In genomic region chr3:158770254-158771017, GRCh38 we compare ENCODE assay signal across 14 cellular contexts. TPM values are rescaled to one million over a fixed set of nuclear protein-coding genes. Genes with fewer than 3 reads are reported as not detected.
DNase-seq lines count a peak whose midpoint lies in the region; ATAC-seq, FAIRE-seq and TF ChIP-seq lines count a peak whose summit lies in the region.
"Had no signal": no experiment of that assay in that cellular context is flagged by ENCODE, and none has a peak within 500 bp of the region (broad histone marks: within the 10 kb centered on the region; RNA-seq: fewer than 3 reads in every experiment).

No MANE protein-coding gene starts in this region.

- TF ChIP-seq EP300 in upper lobe of left lung (IDR thresholded peaks at IDR 0.05), result no peak

- H3K9ac ChIP-seq in astrocyte (ENCODE audit: low read length), result peak overlapping the region; percentile 68

- H4K20me1 ChIP-seq in astrocyte (ENCODE audit: insufficient read depth, low read length), result no peaks in the 10 kb centered on the region
- H4K20me1 ChIP-seq in hepatocyte (ENCODE audit: insufficient read depth, poor library complexity, severe bottlenecking), result no peaks in the 10 kb centered on the region

- TF ChIP-seq CTCF in heart left ventricle (IDR thresholded peaks at IDR 0.05) (no peak), astrocyte (IDR thresholded peaks at IDR 0.05; ENCODE audit: insufficient read depth, low read depth, low read length) (no peak), hepatocyte (IDR thresholded peaks at IDR 0.05; ENCODE audit: poor library complexity) (no peak), upper lobe of left lung (IDR thresholded peaks at IDR 0.05) (no peak)

- CTCF ChIA-PET in activated naive CD4-positive, alpha-beta T cell treated with anti-CD3 and anti-CD28 coated beads for 36 hours (lab: Charles Lee), result interaction anchor here (1.0 kb wide), 1 partner anchor 21 kb away, joined by 3 read pairs; no protein-coding TSS in a partner anchor

- peaks cover 0 to 52% (median 31%) of the 10 kb centered on the region in 12 donors for H3K4me1 ChIP-seq in heart left ventricle
- peaks cover 35% of the 10 kb centered on the region for H3K4me1 ChIP-seq in astrocyte (ENCODE audit: insufficient read depth, low read length)
- H3K4me1 ChIP-seq in hepatocyte (ENCODE audit: insufficient read depth), result peaks cover 45% of the 10 kb centered on the region
- H3K4me1 ChIP-seq in upper lobe of left lung, result peaks cover 39 to 55% (median 48%) of the 10 kb centered on the region in 4 donors

- H3K4me3 ChIP-seq in heart left ventricle (no peak overlapping the region), astrocyte (ENCODE audit: insufficient read depth, low read depth, low read length) (no peak overlapping the region), hepatocyte (no peak overlapping the region), upper lobe of left lung (no peak overlapping the region)

- TF ChIP-seq POLR2A in heart left ventricle (IDR thresholded peaks at IDR 0.05) (no peak), upper lobe of left lung (IDR thresholded peaks at IDR 0.05) (no peak)

- H3K9me3 ChIP-seq in heart left ventricle (no peaks in the 10 kb centered on the region), astrocyte (ENCODE audit: insufficient read depth, low read depth, low read length) (no peaks in the 10 kb centered on the region), hepatocyte (ENCODE audit: low read depth) (no peaks in the 10 kb centered on the region), upper lobe of left lung (no peaks in the 10 kb centered on the region)

- ATAC-seq in heart left ventricle, result no peak
- no peak for ATAC-seq in Right ventricle myocardium superior (ENCODE audit: poor library complexity)
- ATAC-seq in upper lobe of left lung (ENCODE audit: low FRiP score in 2 of 2), result no peak
- ATAC-seq in GM19324 (IDR thresholded peaks at IDR 0.05; ENCODE audit: low FRiP score, unreplicated experiment), result no peak

- H3K27me3 ChIP-seq in heart left ventricle (no peaks in the 10 kb centered on the region), astrocyte (ENCODE audit: insufficient read depth, low read length) (no peaks in the 10 kb centered on the region), hepatocyte (no peaks in the 10 kb centered on the region), upper lobe of left lung (no peaks in the 10 kb centered on the region)

- peak overlapping the region; percentile 63 for H3K27ac Mint-ChIP-seq in astrocyte (ENCODE audit: unreplicated experiment)
- no peak overlapping the region for H3K27ac Mint-ChIP-seq in activated naive CD4-positive, alpha-beta T cell treated with anti-CD3 and anti-CD28 coated beads for 36 hours

- H3K4me2 ChIP-seq in astrocyte (ENCODE audit: low read length), result peak overlapping the region; percentile 76
- peak overlapping the region; percentile 44 for H3K4me2 ChIP-seq in hepatocyte

- no peaks in the 10 kb centered on the region for H3K9me2 ChIP-seq in hepatocyte (replicated peaks; ENCODE audit: insufficient read depth)

- no peak for FAIRE-seq in astrocyte (lab: Jason Lieb, UNC)

- DNase-seq in heart left ventricle, result no peak
- DNase-seq in Right ventricle myocardium superior, result no peak
- DNase-seq in astrocyte (ENCODE audit: low read depth), result peak; percentile 85
- no peak for DNase-seq in hepatocyte (ENCODE audit: low spot score)
- no peak for DNase-seq in upper lobe of left lung
- DNase-seq in NCI-H1436 (lab: John Stamatoyannopoulos, UW), result no peak
- no peak for DNase-seq in activated naive CD4-positive, alpha-beta T cell treated with anti-CD3 and anti-CD28 coated beads for 36 hours
- DNase-seq: activated CD4-positive, alpha-beta T cell treated with anti-CD3 and anti-CD28 coated beads for 4 hours; activated gamma-delta T cell treated with Interleukin-2 at 50 U/mL for 16 hours; kidney glomerular epithelial cell; NCI-H1417 treated with DMSO at 0.1 percent for 48 hours; retina; SHP77 treated with DMSO at 0.1 percent for 48 hours had no signal

- H3K9me3 Mint-ChIP-seq in astrocyte (ENCODE audit: unreplicated experiment), result no peaks in the 10 kb centered on the region
- H3K9me3 Mint-ChIP-seq in activated naive CD4-positive, alpha-beta T cell treated with anti-CD3 and anti-CD28 coated beads for 36 hours, result no peaks in the 10 kb centered on the region

- peaks cover 29% of the 10 kb centered on the region for H3K4me1 Mint-ChIP-seq in astrocyte (ENCODE audit: low read depth, unreplicated experiment)
- H3K4me1 Mint-ChIP-seq in activated naive CD4-positive, alpha-beta T cell treated with anti-CD3 and anti-CD28 coated beads for 36 hours (ENCODE audit: low read depth), result no peaks in the 10 kb centered on the region

- peaks cover 4% of the 10 kb centered on the region for H3K27me3 Mint-ChIP-seq in astrocyte (ENCODE audit: low read depth, unreplicated experiment)
- H3K27me3 Mint-ChIP-seq in activated naive CD4-positive, alpha-beta T cell treated with anti-CD3 and anti-CD28 coated beads for 36 hours (ENCODE audit: low read depth), result no peaks in the 10 kb centered on the region

- H3K36me3 ChIP-seq in heart left ventricle (no peaks in the 10 kb centered on the region), astrocyte (ENCODE audit: insufficient read depth, low read length) (no peaks in the 10 kb centered on the region), hepatocyte (replicated peaks; ENCODE audit: insufficient read depth, low read depth) (no peaks in the 10 kb centered on the region), upper lobe of left lung (no peaks in the 10 kb centered on the region)

- H3K36me3 Mint-ChIP-seq in astrocyte (ENCODE audit: low read depth, unreplicated experiment), result peaks cover 2% of the 10 kb centered on the region
- H3K36me3 Mint-ChIP-seq in activated naive CD4-positive, alpha-beta T cell treated with anti-CD3 and anti-CD28 coated beads for 36 hours (ENCODE audit: low read depth), result no peaks in the 10 kb centered on the region

- H2AFZ ChIP-seq in astrocyte (ENCODE audit: low read depth, low read length), result no peak overlapping the region
- no peak overlapping the region for H2AFZ ChIP-seq in hepatocyte

- H3K4me3 Mint-ChIP-seq in astrocyte (ENCODE audit: unreplicated experiment), result no peak overlapping the region
- no peak overlapping the region for H3K4me3 Mint-ChIP-seq in activated naive CD4-positive, alpha-beta T cell treated with anti-CD3 and anti-CD28 coated beads for 36 hours

- 90 to 94% (median 92%) methylated on average over 10 of the region's 10 CpGs for WGBS in heart left ventricle, 4 donors
- 82% methylated on average over 10 of the region's 10 CpGs for WGBS in hepatocyte (ENCODE audit: low lambda C conversion rate, missing lambda C conversion rate)
- 79% methylated on average over 10 of the region's 10 CpGs for WGBS in upper lobe of left lung, 2 donors

- no peaks in the 10 kb centered on the region for H3K79me2 ChIP-seq in astrocyte (ENCODE audit: insufficient read depth, low read length)
- H3K79me2 ChIP-seq in hepatocyte, result no peaks in the 10 kb centered on the region

- intact Hi-C loops in heart left ventricle (cut with DNase I) (loop anchor here in 3 of 10 donors (5.0 kb wide), 2 partner anchors 38 to 43 kb away; partner anchors contain the start of gene RARRES1 (in 1 of the 3)), Right ventricle myocardium superior (cut with DNase I) (no loop called here)
- intact Hi-C loops in activated naive CD4-positive, alpha-beta T cell treated with anti-CD3 and anti-CD28 coated beads for 36 hours (cut with micrococcal nuclease), result no loop called here

- H3K27ac ChIP-seq in heart left ventricle (peak overlapping the region in 8 of 12 donors; percentile 4 to 77 (median 64)), astrocyte (ENCODE audit: low read depth, low read length) (peak overlapping the region; percentile 81), hepatocyte (peak overlapping the region; percentile 71), upper lobe of left lung (peak overlapping the region; percentile 11 to 70 (median 51))

RNA-seq across cellular contexts. Expression of gene MFSD1, which starts 31.4 kb away (rescaled TPM):
- 10 to 100 TPM; 19.2 to 71.4 (median 35.7) TPM for total RNA-seq in heart left ventricle
- 10 to 100 TPM in 1 of 2 donors, 1 to 10 TPM in 1; 9.6 to 41.4 TPM for polyA plus RNA-seq in heart left ventricle
- total RNA-seq in Right ventricle myocardium superior, result 27.3 TPM
- total RNA-seq in astrocyte, result 62.2 and 70.1 TPM in 2 replicates
- total RNA-seq in hepatocyte, result 74.9 and 76.7 TPM in 2 replicates
- polyA plus RNA-seq in hepatocyte, result 57.8 and 58.6 TPM in 2 replicates
- 100 to 1,000 TPM in 3 of 6 donors, 10 to 100 TPM in 3; 51.5 to 127 (median 106) TPM for total RNA-seq in upper lobe of left lung
- 1 to 10 TPM; 4.8 to 5.7 TPM for total RNA-seq in activated naive CD4-positive, alpha-beta T cell treated with anti-CD3 and anti-CD28 coated beads for 36 hours

RNA-seq across cellular contexts. Expression of gene RARRES1, which starts 38.2 kb away (rescaled TPM):
- total RNA-seq in heart left ventricle (10 to 100 TPM in 4 of 9 donors, 1 to 10 TPM in 4, under 1 TPM in 1; 0.63 to 69.4 (median 3.5) TPM), Right ventricle myocardium superior (9.1 TPM), astrocyte (1.2 and 3.2 TPM in 2 replicates), hepatocyte (73.1 and 90.3 TPM in 2 replicates), upper lobe of left lung (10 to 100 TPM in 5 of 6 donors, 1 to 10 TPM in 1; 7.0 to 44.6 (median 27.7) TPM)
- polyA plus RNA-seq in heart left ventricle (1 to 10 TPM; 3.6 to 8.9 TPM), hepatocyte (36.9 and 40.7 TPM in 2 replicates)
- not detected for total RNA-seq in activated naive CD4-positive, alpha-beta T cell treated with anti-CD3 and anti-CD28 coated beads for 36 hours
